In genomic region chr5:177363565-177363964, GRCh38 we compare ENCODE assay signal across 9 cellular contexts. TPM values are rescaled to one million over a fixed set of nuclear protein-coding genes. Genes with fewer than 3 reads are reported as not detected.
DNase-seq lines count a peak whose midpoint lies in the region; ATAC-seq and TF ChIP-seq lines count a peak whose summit lies in the region.
"Had no signal": no experiment of that assay in that cellular context is flagged by ENCODE, and none has a peak within 500 bp of the region (broad histone marks: within the 10 kb centered on the region; RNA-seq: fewer than 3 reads in every experiment).

No MANE protein-coding gene starts in this region.

- H3K4me3 Mint-ChIP-seq in H9 = peak overlapping the region; percentile 71 to 81; a peak in 4 of 5 replicates
- H3K4me3 Mint-ChIP-seq in T-helper 17 cell = peak overlapping the region; percentile 91

- peak overlapping the region; percentile 22 to 37 for H3K4me3 ChIP-seq in foreskin fibroblast (ENCODE audit: low read depth in 1 of 2, low read length in 2 of 2)
- peak overlapping the region; percentile 52 to 65 (median 56) for H3K4me3 ChIP-seq in skeletal muscle tissue (ENCODE audit: low read length in 3 of 3)

- no peaks in the 10 kb centered on the region for H3K9me3 ChIP-seq in H9 (ENCODE audit: control insufficient read depth, low read depth, low read length)
- H3K9me3 ChIP-seq in T-helper 17 cell (ENCODE audit: control insufficient read depth, low read length, poor library complexity, severe bottlenecking) = no peaks in the 10 kb centered on the region
- no peaks in the 10 kb centered on the region for H3K9me3 ChIP-seq in skeletal muscle tissue (ENCODE audit: control insufficient read depth in 3 of 3, low read length in 3 of 3)

- no peaks in the 10 kb centered on the region for H3K36me3 ChIP-seq in skeletal muscle tissue (ENCODE audit: control insufficient read depth in 3 of 3, insufficient read depth in 3 of 3, low read length in 3 of 3)

- H2AFZ ChIP-seq in H9 (ENCODE audit: low read length) = no peak overlapping the region

- no peak overlapping the region for H3K27ac Mint-ChIP-seq in H9
- peak overlapping the region; percentile 92 for H3K27ac Mint-ChIP-seq in T-helper 17 cell

- H3K9me3 Mint-ChIP-seq in H9 = no peaks in the 10 kb centered on the region

- no peak for ATAC-seq in T-helper 17 cell

- no peak overlapping the region for H3K23ac ChIP-seq in H9 (ENCODE audit: insufficient read length, low read depth, low read length)

- no peak overlapping the region for H2BK120ac ChIP-seq in H9 (ENCODE audit: low read depth, low read length, poor library complexity, severe bottlenecking)

- H3K27me3 Mint-ChIP-seq in H9 (ENCODE audit: low read depth) (peaks cover 40% of the 10 kb centered on the region), T-helper 17 cell (no peaks in the 10 kb centered on the region)

- no peak overlapping the region for H3K4ac ChIP-seq in H9 (ENCODE audit: low read depth, low read length)

- H2BK12ac ChIP-seq in H9 (ENCODE audit: insufficient read length, low read depth, low read length) = no peak overlapping the region

- H2AK5ac ChIP-seq in H9 (ENCODE audit: insufficient read length, low read length) = no peak overlapping the region

- H4K91ac ChIP-seq in H9 (ENCODE audit: insufficient read length, low read depth, low read length) = no peak overlapping the region

- no peak overlapping the region for H3K56ac ChIP-seq in H9 (ENCODE audit: insufficient read length, low read depth, low read length)

- H2BK15ac ChIP-seq in H9 (ENCODE audit: low read depth, low read length) = no peak overlapping the region

- H3K18ac ChIP-seq in H9 (ENCODE audit: insufficient read length, low read depth, low read length) = no peak overlapping the region

- no peak overlapping the region for H2BK20ac ChIP-seq in H9 (ENCODE audit: low read depth, low read length, poor library complexity, severe bottlenecking)

- no peak overlapping the region for H3T11ph ChIP-seq in H9 (ENCODE audit: low read length)

- H3K36me3 Mint-ChIP-seq in H9 (ENCODE audit: insufficient read depth in 1 of 3, low read depth in 3 of 3) (peaks cover 3 to 4% (median 4%) of the 10 kb centered on the region in 3 experiments; a peak in 5 of 7 replicates), T-helper 17 cell (ENCODE audit: low read depth) (peaks cover 8% of the 10 kb centered on the region)

- peak overlapping the region; percentile 37 for H3K4me2 ChIP-seq in H9 (ENCODE audit: insufficient read depth, insufficient read length, low read length)

- H3K79me2 ChIP-seq in H9 (ENCODE audit: insufficient read depth, low read length) = no peaks in the 10 kb centered on the region

- DNase-seq in H9 = no peak
- DNase-seq in T-helper 17 cell = no peak
- DNase-seq in foreskin fibroblast = no peak
- no peak for DNase-seq in NCI-H1436 (lab: John Stamatoyannopoulos, UW)
- no peak for DNase-seq in effector CD4-positive, alpha-beta T cell
- DNase-seq in epidermal melanocyte (ENCODE audit: insufficient read length, low spot score) = no peak
- no peak for DNase-seq in NCI-H1417 (lab: John Stamatoyannopoulos, UW)

- H3K9ac ChIP-seq in H9 (ENCODE audit: extremely low read depth, insufficient read length, low read length) (no peak overlapping the region), skeletal muscle tissue (ENCODE audit: low read depth in 1 of 3, low read length in 3 of 3) (peak overlapping the region in 1 of 3 donors; percentile 57)

- no peaks in the 10 kb centered on the region; the same call in 1 of the 2 replicates for H3K27me3 ChIP-seq in H9 (ENCODE audit: insufficient read depth, low read length)
- H3K27me3 ChIP-seq in skeletal muscle tissue (ENCODE audit: control insufficient read depth in 3 of 3, insufficient read depth in 3 of 3, low read length in 3 of 3) = no peaks in the 10 kb centered on the region

- H3K14ac ChIP-seq in H9 (ENCODE audit: insufficient read depth, low read length) = no peak overlapping the region

- peaks cover 10% of the 10 kb centered on the region for H3K23me2 ChIP-seq in H9 (ENCODE audit: insufficient read length, low read depth, low read length, poor library complexity, severe bottlenecking)

- H3K27ac ChIP-seq in H9 (ENCODE audit: insufficient read length, low read depth, low read length) (no peak overlapping the region), skeletal muscle tissue (ENCODE audit: low read depth, low read length) (no peak overlapping the region)

- no CpG with 5 or more reads among the region's 10 CpGs for WGBS in H9 (ENCODE audit: extremely low coverage, insufficient read length, low lambda C conversion rate)

- H2BK5ac ChIP-seq in H9 (ENCODE audit: insufficient read length, low read length) = no peak overlapping the region

- H4K5ac ChIP-seq in H9 (ENCODE audit: insufficient read length, low read depth, low read length) = no peak overlapping the region

- H4K8ac ChIP-seq in H9 (replicated peaks; ENCODE audit: insufficient read length, low read depth, low read length) = no peak overlapping the region

- no peaks in the 10 kb centered on the region for H3K79me1 ChIP-seq in H9 (ENCODE audit: insufficient read depth, low read depth, low read length, poor library complexity, severe bottlenecking)

- H3K4me1 Mint-ChIP-seq in H9 = peaks cover 28 to 48% of the 10 kb centered on the region in 2 experiments
- H3K4me1 Mint-ChIP-seq in T-helper 17 cell = peaks cover 50% of the 10 kb centered on the region

- H4K20me1 ChIP-seq in H9 (ENCODE audit: control insufficient read depth, insufficient read depth, insufficient read length) = no peaks in the 10 kb centered on the region

- H3K4me1 ChIP-seq in H9 (ENCODE audit: insufficient read depth, low read length) (peaks cover 11% of the 10 kb centered on the region; the same call in 1 of the 2 replicates), skeletal muscle tissue (ENCODE audit: control insufficient read depth in 3 of 3, insufficient read depth in 3 of 3, low read length in 3 of 3) (peaks cover 36 to 47% (median 44%) of the 10 kb centered on the region in 3 donors)

- TF ChIP-seq CTCF in H9 (conservative IDR thresholded peaks at IDR 0.05) = no peak
- TF ChIP-seq CTCF in foreskin fibroblast (IDR thresholded peaks at IDR 0.05; ENCODE audit: low read depth, low read length) = no peak

RNA-seq across cellular contexts. Expression of gene RGS14, which starts 5.8 kb away (rescaled TPM):
- total RNA-seq in H9 (2021) (12.3 and 16.4 TPM in 2 replicates), T-helper 17 cell (100 to 1,000 TPM in 1 of 2 donors, 10 to 100 TPM in 1; 76.7 to 110 TPM), skeletal muscle tissue (12.5 TPM)

RNA-seq across cellular contexts. Expression of gene LMAN2, which starts 12.1 kb away (rescaled TPM):
- 105 and 106 TPM in 2 replicates for total RNA-seq in H9 (2021)
- 10 to 100 TPM; 75.5 to 89.8 TPM for total RNA-seq in T-helper 17 cell
- 124 TPM for total RNA-seq in skeletal muscle tissue

RNA-seq across cellular contexts. Expression of gene SLC34A1, which starts 20.7 kb away (rescaled TPM):
- total RNA-seq in H9 (2021) (not detected in 2 replicates), T-helper 17 cell (under 1 TPM; 0.31 to 0.40 TPM), skeletal muscle tissue (not detected)
- total RNA-seq: aorta had no signal

RNA-seq across cellular contexts. Expression of gene PFN3, which starts 36.9 kb away (rescaled TPM):
- total RNA-seq in H9 (2021) (not detected in 2 replicates), T-helper 17 cell (not detected), skeletal muscle tissue (not detected)
- total RNA-seq: aorta had no signal

RNA-seq across cellular contexts. Expression of gene F12, which starts 45.8 kb away (rescaled TPM):
- 2.3 and 3.5 TPM in 2 replicates for total RNA-seq in H9 (2021)
- total RNA-seq in T-helper 17 cell = 1 to 10 TPM in 1 of 2 donors, under 1 TPM in 1; 0.62 to 1.1 TPM
- total RNA-seq in skeletal muscle tissue = not detected
